13 cellular contexts compared by ENCODE assay signal in the genomic region with DNA sequence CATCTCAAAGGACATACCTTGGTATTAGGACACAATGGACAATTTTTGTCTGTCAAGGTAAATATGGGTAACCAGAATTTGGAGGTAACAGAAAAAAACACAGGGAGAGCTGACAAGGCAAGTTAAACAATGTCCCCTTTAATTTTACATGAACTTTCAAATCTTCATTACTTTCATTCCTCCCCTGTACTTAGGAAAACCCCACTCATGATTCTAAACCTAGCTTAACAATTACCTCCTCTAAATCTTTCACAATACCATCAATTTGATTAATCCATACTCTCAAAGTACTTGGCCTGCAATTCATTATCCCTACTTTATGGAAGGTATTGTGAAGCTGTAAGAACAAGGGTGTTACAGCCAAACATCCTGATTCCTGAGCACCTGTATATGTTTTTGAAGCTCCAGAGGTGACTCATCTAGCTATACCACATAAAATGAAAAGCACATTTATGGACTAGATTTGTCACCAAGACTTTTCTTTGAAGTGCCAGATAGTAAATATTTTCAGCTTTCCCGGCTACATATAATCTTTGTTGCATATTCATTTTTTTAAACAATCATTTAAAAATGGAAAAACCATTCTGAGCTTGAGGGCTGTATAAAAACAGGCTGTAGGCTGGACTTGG. TPM values are rescaled to one million over a fixed set of nuclear protein-coding genes. Genes with fewer than 3 reads are reported as not detected.
DNase-seq lines count a peak whose midpoint lies in the region; TF ChIP-seq lines count a peak whose summit lies in the region.
"Had no signal": no experiment of that assay in that cellular context is flagged by ENCODE, and none has a peak within 500 bp of the region (broad histone marks: within the 10 kb centered on the region; RNA-seq: fewer than 3 reads in every experiment).

No MANE protein-coding gene starts in this region.

- H3K9me3 ChIP-seq in osteoblast (ENCODE audit: low read depth, low read length), result no peaks in the 10 kb centered on the region
- no peaks in the 10 kb centered on the region for H3K9me3 ChIP-seq in HAP-1
- H3K9me3 ChIP-seq: ascending aorta, tibial nerve had no signal

- H3K27ac Mint-ChIP-seq in activated naive CD4-positive, alpha-beta T cell treated with anti-CD3 and anti-CD28 coated beads for 36 hours, result peak overlapping the region; percentile 13
- peak overlapping the region in 3 of 5 experiments; percentile 19 to 30 (median 22) for H3K27ac Mint-ChIP-seq in brain
- H3K27ac Mint-ChIP-seq: B cell had no signal

- H3K27me3 Mint-ChIP-seq in activated naive CD4-positive, alpha-beta T cell treated with anti-CD3 and anti-CD28 coated beads for 36 hours (ENCODE audit: low read depth), result no peaks in the 10 kb centered on the region
- H3K27me3 Mint-ChIP-seq in brain, result no peaks in the 10 kb centered on the region
- H3K27me3 Mint-ChIP-seq: B cell had no signal

- H3K27me3 ChIP-seq in osteoblast (ENCODE audit: insufficient read depth, low read length) (no peaks in the 10 kb centered on the region), HAP-1 (ENCODE audit: low read depth) (no peaks in the 10 kb centered on the region)
- H3K27me3 ChIP-seq: ascending aorta, tibial nerve had no signal

- intact Hi-C loops in activated naive CD4-positive, alpha-beta T cell treated with anti-CD3 and anti-CD28 coated beads for 36 hours (cut with micrococcal nuclease), result loop anchor here (1.0 to 5.0 kb wide), 3 partner anchors 22 to 539 kb away; partner anchors contain the start of genes KDM1B and TPMT

- H3K4me3 Mint-ChIP-seq in activated naive CD4-positive, alpha-beta T cell treated with anti-CD3 and anti-CD28 coated beads for 36 hours, result no peak overlapping the region
- no peak overlapping the region for H3K4me3 Mint-ChIP-seq in brain
- H3K4me3 Mint-ChIP-seq: B cell had no signal

- no peak overlapping the region for H3K4me2 ChIP-seq in osteoblast (ENCODE audit: insufficient read depth, low read length)

- no peaks in the 10 kb centered on the region for H4K20me1 ChIP-seq in osteoblast (ENCODE audit: insufficient read depth, low read length)

- CTCF ChIA-PET in activated naive CD4-positive, alpha-beta T cell treated with anti-CD3 and anti-CD28 coated beads for 36 hours (lab: Charles Lee), result interaction anchor here (0.6 to 0.8 kb wide), 2 partner anchors 10 to 520 kb away, joined by 3 read pairs; no protein-coding TSS in a partner anchor

- H3K36me3 ChIP-seq in osteoblast (ENCODE audit: insufficient read depth, low read length) (peaks cover 29% of the 10 kb centered on the region), HAP-1 (replicated peaks) (peaks cover 84% of the 10 kb centered on the region)

- H3K4me3 ChIP-seq in osteoblast (ENCODE audit: insufficient read depth, low read length), result no peak overlapping the region
- H3K4me3 ChIP-seq in HAP-1, result no peak overlapping the region
- H3K4me3 ChIP-seq: ascending aorta, tibial nerve had no signal

- DNase-seq in activated naive CD4-positive, alpha-beta T cell treated with anti-CD3 and anti-CD28 coated beads for 36 hours, result no peak
- DNase-seq in activated naive CD4-positive, alpha-beta T cell treated with Interleukin-2 at 50 U/mL for 16 hours, result no peak
- DNase-seq in M059J (ENCODE audit: low read depth) (peak; percentile 64), osteoblast (ENCODE audit: insufficient read length, low spot score, missing footprints) (peak; percentile 14), NCI-H526 treated with DMSO at 0.1 percent for 48 hours (lab: John Stamatoyannopoulos, UW) (no peak), medulla oblongata (ENCODE audit: extremely low spot score) (no peak), HAP-1 (ENCODE audit: low spot score in 2 of 2) (no peak)
- DNase-seq: erythroblast, SIG-M5 had no signal

- H3K4me1 ChIP-seq in osteoblast (ENCODE audit: insufficient read depth, low read length) (peaks cover 13% of the 10 kb centered on the region), HAP-1 (peaks cover 24% of the 10 kb centered on the region)
- H3K4me1 ChIP-seq: ascending aorta had no signal

- no peak overlapping the region for H2AFZ ChIP-seq in osteoblast (ENCODE audit: low read length)

- H3K79me2 ChIP-seq in osteoblast (ENCODE audit: insufficient read depth, low read length), result peaks cover 52% of the 10 kb centered on the region

- H3K9me3 Mint-ChIP-seq in activated naive CD4-positive, alpha-beta T cell treated with anti-CD3 and anti-CD28 coated beads for 36 hours, result no peaks in the 10 kb centered on the region
- H3K9me3 Mint-ChIP-seq in brain, result no peaks in the 10 kb centered on the region

- TF ChIP-seq CTCF in brain (conservative IDR thresholded peaks at IDR 0.05), result no peak
- TF ChIP-seq CTCF in osteoblast (IDR thresholded peaks at IDR 0.05; ENCODE audit: extremely low read depth, low read depth, low read length), result no peak

- H3K36me3 Mint-ChIP-seq in activated naive CD4-positive, alpha-beta T cell treated with anti-CD3 and anti-CD28 coated beads for 36 hours (ENCODE audit: low read depth), result peaks cover 73% of the 10 kb centered on the region
- H3K36me3 Mint-ChIP-seq in brain, result peaks cover 87% of the 10 kb centered on the region

- in situ Hi-C loops in HAP-1 (cut with MboI; ENCODE audit: low sequenced_read_pairs), result no loop called here

- peaks cover 45% of the 10 kb centered on the region for H3K4me1 Mint-ChIP-seq in activated naive CD4-positive, alpha-beta T cell treated with anti-CD3 and anti-CD28 coated beads for 36 hours (ENCODE audit: low read depth)
- peaks cover 6% of the 10 kb centered on the region for H3K4me1 Mint-ChIP-seq in brain

- H3K27ac ChIP-seq in osteoblast (ENCODE audit: low read depth, low read length), result peak overlapping the region; percentile 52
- H3K27ac ChIP-seq: ascending aorta, tibial nerve had no signal

RNA-seq across cellular contexts. Expression of gene DEK, which starts 23.0 kb away (rescaled TPM):
- total RNA-seq in activated naive CD4-positive, alpha-beta T cell treated with anti-CD3 and anti-CD28 coated beads for 36 hours, result 100 to 1,000 TPM; 200 to 203 TPM
- 326 and 338 TPM in 2 replicates for total RNA-seq in M059J (2014; rRNA removed; shearing (Covaris generic))
- 69.1 TPM for polyA plus RNA-seq in brain (ENCODE audit: insufficient read depth, low read depth, low replicate concordance)
- total RNA-seq in osteoblast, result 102 and 113 TPM in 2 replicates

Comparison
In these comparisons a context has a peak if more than half of its experiments do, and no peak if none do; other contexts are left out.
1. DNase-seq: peak in M059J (single experiment) and osteoblast (single experiment); none in activated naive CD4-positive, alpha-beta T cell treated with anti-CD3 and anti-CD28 coated beads for 36 hours (single experiment), activated naive CD4-positive, alpha-beta T cell treated with Interleukin-2 at 50 U/mL for 16 hours (single experiment), NCI-H526 treated with DMSO at 0.1 percent for 48 hours (single experiment), medulla oblongata (single experiment) and HAP-1 (0 of 2).